ENCODE assay signal across 12 cellular contexts in genomic region chr1:202462342-202463076, GRCh38.
DNase-seq lines count a peak whose midpoint lies in the region; ATAC-seq and TF ChIP-seq lines count a peak whose summit lies in the region.
"Had no signal": no experiment of that assay in that cellular context is flagged by ENCODE, and none has a peak within 500 bp of the region (broad histone marks: within the 10 kb centered on the region; RNA-seq: fewer than 3 reads in every experiment).

No MANE protein-coding gene starts in this region.

- ATAC-seq in IMR-90 (ENCODE audit: low read depth) = no peak
- peak; percentile 81 to 85 for ATAC-seq in left cardiac atrium
- no peak for ATAC-seq in gastrocnemius medialis
- no peak for ATAC-seq in GM18498 (IDR thresholded peaks at IDR 0.05; ENCODE audit: unreplicated experiment)
- ATAC-seq: stimulated activated effector memory CD8-positive, alpha-beta T cell treated with anti-CD3 and anti-CD28 coated beads, Interleukin-12 subunit alpha, Interleukin-12 subunit beta, amount 100 ng/mL, for 72 hours had no signal

- H3K4ac ChIP-seq in IMR-90 (ENCODE audit: low read depth, low read length) (no peak overlapping the region), trophoblast cell (ENCODE audit: low read depth, low read length) (no peak overlapping the region)

- H3K18ac ChIP-seq in IMR-90 (ENCODE audit: low read depth, low read length) (no peak overlapping the region), trophoblast cell (ENCODE audit: low read length) (no peak overlapping the region)

- intact Hi-C loops in IMR-90 (cut with micrococcal nuclease) = loop anchor here (5.0 kb wide), 1 partner anchor 535 kb away; no protein-coding TSS in a partner anchor
- intact Hi-C loops in left cardiac atrium (cut with DNase I) = loop anchor here in 1 of 2 donors (5.0 kb wide), 1 partner anchor 120 kb away; the partner anchor contains the start of gene UBE2T
- intact Hi-C loops in gastrocnemius medialis (cut with DNase I; ENCODE audit: low total_unique reads) = loop anchor here (5.0 to 10.0 kb wide), 3 partner anchors 112 to 162 kb away; partner anchors contain the start of gene UBE2T

- H2BK120ac ChIP-seq in IMR-90 (ENCODE audit: low read depth, low read length) = no peak overlapping the region
- H2BK120ac ChIP-seq in trophoblast cell (ENCODE audit: insufficient read depth, low read length, poor library complexity) = no peak overlapping the region

- H3K27me3 ChIP-seq in IMR-90 (ENCODE audit: control insufficient read depth, insufficient read depth, low read length) (no peaks in the 10 kb centered on the region), gastrocnemius medialis (no peaks in the 10 kb centered on the region), trophoblast cell (ENCODE audit: insufficient read depth, low read length) (no peaks in the 10 kb centered on the region)

- POLR2A ChIA-PET in IMR-90 (lab: Charles Lee; ENCODE audit: unreplicated experiment) = no interaction called here

- no peaks in the 10 kb centered on the region for H4K20me1 ChIP-seq in IMR-90 (ENCODE audit: insufficient read depth, low read length)

- no peak overlapping the region for H4K12ac ChIP-seq in trophoblast cell (ENCODE audit: low read depth, low read length)

- H4K8ac ChIP-seq in IMR-90 (ENCODE audit: low read depth in 2 of 2, low read length in 2 of 2) = no peak overlapping the region
- no peak overlapping the region for H4K8ac ChIP-seq in trophoblast cell (ENCODE audit: low read depth, low read length)

- in situ Hi-C loops in IMR-90 (cut with MboI; ENCODE audit: low sequenced_read_pairs) = no loop called here
- in situ Hi-C loops in gastrocnemius medialis (cut with MboI; ENCODE audit: low sequenced_read_pairs in 4 of 4) = loop anchor here in 1 of 4 donors (25.0 kb wide), 1 partner anchor 125 kb away; the partner anchor contains the start of genes PPP1R12B and UBE2T

- TF ChIP-seq CTCF in IMR-90 (conservative IDR thresholded peaks at IDR 0.05; ENCODE audit: low read depth, low read length) (no peak), gastrocnemius medialis (IDR thresholded peaks at IDR 0.05 in 4 of 5, conservative IDR thresholded peaks at IDR 0.05 in 1 of 5) (no peak)

- H3K4me1 ChIP-seq in IMR-90 (ENCODE audit: control insufficient read depth, insufficient read depth, low read length) = peaks cover 5% of the 10 kb centered on the region
- H3K4me1 ChIP-seq in gastrocnemius medialis = peaks cover 69 to 83% of the 10 kb centered on the region in 2 donors
- no peaks in the 10 kb centered on the region for H3K4me1 ChIP-seq in trophoblast cell (ENCODE audit: control insufficient read depth in 1 of 2, insufficient read depth in 2 of 2, low read length in 2 of 2)

- H2BK5ac ChIP-seq in IMR-90 (ENCODE audit: low read depth, low read length, poor library complexity, severe bottlenecking) (no peak overlapping the region), trophoblast cell (ENCODE audit: low read depth, low read length, poor library complexity) (no peak overlapping the region)

- no peak for TF ChIP-seq POLR2A in IMR-90 (IDR thresholded peaks at IDR 0.05; ENCODE audit: low read depth, low read length)
- TF ChIP-seq POLR2A in gastrocnemius medialis (IDR thresholded peaks at IDR 0.05) = no peak

- H3K9me3 ChIP-seq in IMR-90 (ENCODE audit: control insufficient read depth, insufficient read depth, low read length) (no peaks in the 10 kb centered on the region), gastrocnemius medialis (no peaks in the 10 kb centered on the region), trophoblast cell (ENCODE audit: insufficient read depth, low read depth, low read length) (no peaks in the 10 kb centered on the region)

- H2BK15ac ChIP-seq in IMR-90 (ENCODE audit: low read depth, low read length) = no peak overlapping the region

- H4K5ac ChIP-seq in IMR-90 (ENCODE audit: low read depth, low read length) = no peak overlapping the region

- H3K23ac ChIP-seq in IMR-90 (ENCODE audit: low read depth, low read length) (0 out of 2 replicates have a peak overlapping the region, but pooled peaks have one; percentile 10), trophoblast cell (ENCODE audit: low read length) (no peak overlapping the region)

- no peak overlapping the region for H3K9ac ChIP-seq in IMR-90 (ENCODE audit: low read depth, low read length)
- H3K9ac ChIP-seq in trophoblast cell (ENCODE audit: low read length) = no peak overlapping the region

- no peak overlapping the region for H2BK20ac ChIP-seq in IMR-90 (ENCODE audit: low read depth, low read length)

- DNase-seq in IMR-90 (no peak), NCI-H2227 treated with DMSO at 0.1 percent for 48 hours (lab: John Stamatoyannopoulos, UW) (peak; percentile 37), left cardiac atrium (no peak), gastrocnemius medialis (no peak), trophoblast cell (no peak), COR-L47 (lab: John Stamatoyannopoulos, UW) (no peak)
- DNase-seq in stimulated activated CD4-positive, alpha-beta T cell treated with anti-CD3 and anti-CD28 coated beads, Interleukin-2, amount 100 ng/mL, for 24 hours = no peak
- DNase-seq: AML-193; DMS 273 treated with DMSO at 0.1 percent for 48 hours; effector CD4-positive, alpha-beta T cell had no signal

- H3K27ac ChIP-seq in IMR-90 (ENCODE audit: insufficient read depth, low read length) = no peak overlapping the region
- peak overlapping the region; percentile 77 to 81 (median 79) for H3K27ac ChIP-seq in gastrocnemius medialis
- H3K27ac ChIP-seq in trophoblast cell (ENCODE audit: low read depth, low read length) = no peak overlapping the region

- dilution Hi-C loops in IMR-90 (cut with HindIII; ENCODE audit: low sequenced_read_pairs, unreplicated experiment) = no loop called here

- H3K9me1 ChIP-seq in IMR-90 (ENCODE audit: insufficient read depth, low read length) = no peaks in the 10 kb centered on the region

- no CpG with 5 or more reads among the region's 3 CpGs for WGBS in IMR-90 (ENCODE audit: extremely low coverage in 2 of 2, insufficient read length in 1 of 2), 2 experiments
- WGBS in trophoblast cell (ENCODE audit: extremely low coverage, insufficient coverage, insufficient read length) = no CpG with 5 or more reads among the region's 3 CpGs

- H2AFZ ChIP-seq in IMR-90 (replicated peaks; ENCODE audit: low read length, poor library complexity) (no peak overlapping the region), trophoblast cell (ENCODE audit: insufficient read depth, low read length, poor library complexity) (no peak overlapping the region)

- BruUV-seq in IMR-90 (replicated peaks; lab: Mats Ljungman, UMichigan) = no TSS peak

- H3K36me3 ChIP-seq in IMR-90 (ENCODE audit: control insufficient read depth, insufficient read depth, low read length) = no peaks in the 10 kb centered on the region
- no peaks in the 10 kb centered on the region for H3K36me3 ChIP-seq in gastrocnemius medialis
- H3K36me3 ChIP-seq in trophoblast cell (ENCODE audit: control insufficient read depth in 1 of 2, insufficient read depth in 2 of 2, low read length in 2 of 2) = no peaks in the 10 kb centered on the region

- no peak overlapping the region for H4K91ac ChIP-seq in IMR-90 (ENCODE audit: insufficient read depth, low read depth, low read length)
- no peak overlapping the region for H4K91ac ChIP-seq in trophoblast cell (ENCODE audit: low read depth, low read length)

- H3K79me2 ChIP-seq in trophoblast cell (ENCODE audit: control insufficient read depth, insufficient read depth, low read length, poor library complexity) = no peaks in the 10 kb centered on the region

- no peak overlapping the region for H2AK9ac ChIP-seq in IMR-90 (replicated peaks; ENCODE audit: low read depth, low read length, poor library complexity)

- no peak overlapping the region for H2AK5ac ChIP-seq in IMR-90 (ENCODE audit: low read depth, low read length)
- no peak overlapping the region for H2AK5ac ChIP-seq in trophoblast cell (ENCODE audit: low read length)

- no peak for TF ChIP-seq RAD21 in IMR-90 (IDR thresholded peaks at IDR 0.05; ENCODE audit: low read length)

- H3K79me1 ChIP-seq in IMR-90 (ENCODE audit: low read depth in 1 of 2, low read length in 2 of 2) = no peaks in the 10 kb centered on the region; a peak in 1 of 4 replicates
- H3K79me1 ChIP-seq in trophoblast cell (ENCODE audit: low read length) = no peaks in the 10 kb centered on the region

- no peak overlapping the region for H3K56ac ChIP-seq in IMR-90 (ENCODE audit: extremely low read depth, insufficient read depth, low read length)

- no peak overlapping the region for H3K4me2 ChIP-seq in IMR-90 (ENCODE audit: low read depth, low read length)
- H3K4me2 ChIP-seq in trophoblast cell (ENCODE audit: low read length) = no peak overlapping the region

- H2BK12ac ChIP-seq in trophoblast cell (ENCODE audit: low read length) = no peak overlapping the region

- H3K4me3 ChIP-seq in IMR-90 (ENCODE audit: insufficient read depth, low read depth, low read length) = no peak overlapping the region
- H3K4me3 ChIP-seq in gastrocnemius medialis = no peak overlapping the region
- no peak overlapping the region for H3K4me3 ChIP-seq in trophoblast cell (ENCODE audit: low read depth, low read length)

- CTCF ChIA-PET in IMR-90 (lab: Yijun Ruan, JAX) = no interaction called here

- H3K14ac ChIP-seq in IMR-90 (replicated peaks; ENCODE audit: low read depth, low read length) (no peak overlapping the region), trophoblast cell (ENCODE audit: low read length) (no peak overlapping the region)

TF ChIP-seq in IMR-90, 13 proteins besides CTCF, POLR2A, EP300 and RAD21:
- TF ChIP-seq CEBPB (IDR thresholded peaks at IDR 0.05; ENCODE audit: low read depth, low read length) = no peak
TF ChIP-seq in IMR-90: peak in this region for 0.

Comparison
In these comparisons a context has a peak if more than half of its experiments do, and no peak if none do; other contexts are left out.
1. ATAC-seq: peak in left cardiac atrium (2 of 2); none in IMR-90 (single experiment), gastrocnemius medialis (0 of 2) and GM18498 (single experiment).
2. H3K27ac ChIP-seq: peak in gastrocnemius medialis (4 of 4); none in IMR-90 (single experiment) and trophoblast cell (single experiment).